In genomic region chr1:157833155-157833554, GRCh38 we compare ENCODE assay signal across 18 cellular contexts. TPM values are rescaled to one million over a fixed set of nuclear protein-coding genes. Genes with fewer than 3 reads are reported as not detected.
DNase-seq lines count a peak whose midpoint lies in the region; ATAC-seq, FAIRE-seq and TF ChIP-seq lines count a peak whose summit lies in the region.
"Had no signal": no experiment of that assay in that cellular context is flagged by ENCODE, and none has a peak within 500 bp of the region (broad histone marks: within the 10 kb centered on the region; RNA-seq: fewer than 3 reads in every experiment).

No MANE protein-coding gene starts in this region.

- H3K4me1 ChIP-seq in SJCRH30 = no peaks in the 10 kb centered on the region

- no peak for TF ChIP-seq POLR2A in GM12892 (IDR thresholded peaks at IDR 0.05; ENCODE audit: low read depth, low read length)

- DNase-seq in GM12892 (ENCODE audit: insufficient read length) (peak; percentile 34), SJCRH30 (peak; percentile 21 to 45)
- DNase-seq in effector CD4-positive, alpha-beta T cell = no peak
- DNase-seq in activated naive CD4-positive, alpha-beta T cell treated with Interleukin-2 at 50 U/mL for 16 hours = no peak
- DNase-seq in activated CD8-positive, alpha-beta memory T cell treated with anti-CD3 and anti-CD28 coated beads, Interleukin-2, amount 50 U/mL, for 4 hours = no peak
- DNase-seq: CD4-positive, alpha-beta memory T cell; DMS79; NCI-H1436 treated with DMSO at 0.1 percent for 48 hours; NCI-H2107; NCI-H226; NCI-H526 treated with DMSO at 0.1 percent for 48 hours; PC-3; T-helper 17 cell had no signal

- H3K4me3 Mint-ChIP-seq in stimulated activated memory B cell treated with anti-CD40 and anti-IgM and Interleukin-4, amounts not matched to agents 10 μg/mL and 1 μg/mL and 100 μg/mL, for 72 hours = peak overlapping the region; percentile 46
- H3K4me3 Mint-ChIP-seq: CD4-positive, alpha-beta memory T cell; T-helper 17 cell had no signal

- no peaks in the 10 kb centered on the region for H3K27me3 Mint-ChIP-seq in stimulated activated memory B cell treated with anti-CD40 and anti-IgM and Interleukin-4, amounts not matched to agents 10 μg/mL and 1 μg/mL and 100 μg/mL, for 72 hours

- peak; percentile 84 for FAIRE-seq in GM12892 (lab: Jason Lieb, UNC)
- FAIRE-seq: G401.6 had no signal

- peaks cover 48% of the 10 kb centered on the region for H3K4me1 Mint-ChIP-seq in stimulated activated memory B cell treated with anti-CD40 and anti-IgM and Interleukin-4, amounts not matched to agents 10 μg/mL and 1 μg/mL and 100 μg/mL, for 72 hours
- H3K4me1 Mint-ChIP-seq: CD4-positive, alpha-beta memory T cell; T-helper 17 cell had no signal

- no peaks in the 10 kb centered on the region for H3K36me3 Mint-ChIP-seq in stimulated activated memory B cell treated with anti-CD40 and anti-IgM and Interleukin-4, amounts not matched to agents 10 μg/mL and 1 μg/mL and 100 μg/mL, for 72 hours
- H3K36me3 Mint-ChIP-seq: CD4-positive, alpha-beta memory T cell had no signal

- no peak overlapping the region for H3K4me3 ChIP-seq in SJCRH30

- H3K27me3 ChIP-seq in SJCRH30 = no peaks in the 10 kb centered on the region

- ATAC-seq in HG02938 (IDR thresholded peaks at IDR 0.05; ENCODE audit: unreplicated experiment) = peak; percentile 51
- ATAC-seq in stimulated activated memory B cell treated with anti-CD40 and anti-IgM and Interleukin-4, amounts not matched to agents 10 μg/mL and 1 μg/mL and 100 μg/mL, for 72 hours = peak; percentile 66
- ATAC-seq: PC-3, T-helper 17 cell had no signal

- H3K27ac ChIP-seq in SJCRH30 = no peak overlapping the region

- H3K27ac Mint-ChIP-seq in stimulated activated memory B cell treated with anti-CD40 and anti-IgM and Interleukin-4, amounts not matched to agents 10 μg/mL and 1 μg/mL and 100 μg/mL, for 72 hours = peak overlapping the region; percentile 29
- H3K27ac Mint-ChIP-seq: CD4-positive, alpha-beta memory T cell; T-helper 17 cell had no signal

- no peaks in the 10 kb centered on the region for H3K36me3 ChIP-seq in SJCRH30

- H3K9me3 ChIP-seq in SJCRH30 (replicated peaks) = no peaks in the 10 kb centered on the region

- H3K9me3 Mint-ChIP-seq in stimulated activated memory B cell treated with anti-CD40 and anti-IgM and Interleukin-4, amounts not matched to agents 10 μg/mL and 1 μg/mL and 100 μg/mL, for 72 hours = no peaks in the 10 kb centered on the region
- H3K9me3 Mint-ChIP-seq: CD4-positive, alpha-beta memory T cell had no signal

RNA-seq across cellular contexts. Expression of gene CD5L, which starts 8.5 kb away (rescaled TPM):
- not detected for polyA plus RNA-seq in GM12892 (2012; ENCODE audit: missing spikeins)
- total RNA-seq in SJCRH30 (2014; rRNA removed; shearing (Covaris generic)) = not detected in 2 replicates
- total RNA-seq: CD4-positive, alpha-beta memory T cell; H4; HT-29; PC-3; T-helper 17 cell had no signal
- polyA plus RNA-seq: CD4-positive, alpha-beta memory T cell had no signal

RNA-seq across cellular contexts. Expression of gene FCRL1, which starts 13.2 kb away (rescaled TPM):
- 0.23 TPM for polyA plus RNA-seq in GM12892 (2012; ENCODE audit: missing spikeins)
- not detected in 2 replicates for total RNA-seq in SJCRH30 (2014; rRNA removed; shearing (Covaris generic))
- total RNA-seq: CD4-positive, alpha-beta memory T cell; H4; PC-3 had no signal

RNA-seq across cellular contexts. Expression of gene FCRL2, which starts 56.2 kb away (rescaled TPM):
- 0.21 TPM for polyA plus RNA-seq in GM12892 (2012; ENCODE audit: missing spikeins)
- total RNA-seq in SJCRH30 (2014; rRNA removed; shearing (Covaris generic)) = not detected in 2 replicates
- total RNA-seq: CD4-positive, alpha-beta memory T cell; H4; HT-29; PC-3 had no signal

Comparison
In these comparisons a context has a peak if more than half of its experiments do, and no peak if none do; other contexts are left out.
1. DNase-seq: peak in GM12892 (single experiment) and SJCRH30 (2 of 2); none in effector CD4-positive, alpha-beta T cell (single experiment), activated naive CD4-positive, alpha-beta T cell treated with Interleukin-2 at 50 U/mL for 16 hours (single experiment) and activated CD8-positive, alpha-beta memory T cell treated with anti-CD3 and anti-CD28 coated beads, Interleukin-2, amount 50 U/mL, for 4 hours (single experiment).